8 cellular contexts compared by ENCODE assay signal in the genomic region with DNA sequence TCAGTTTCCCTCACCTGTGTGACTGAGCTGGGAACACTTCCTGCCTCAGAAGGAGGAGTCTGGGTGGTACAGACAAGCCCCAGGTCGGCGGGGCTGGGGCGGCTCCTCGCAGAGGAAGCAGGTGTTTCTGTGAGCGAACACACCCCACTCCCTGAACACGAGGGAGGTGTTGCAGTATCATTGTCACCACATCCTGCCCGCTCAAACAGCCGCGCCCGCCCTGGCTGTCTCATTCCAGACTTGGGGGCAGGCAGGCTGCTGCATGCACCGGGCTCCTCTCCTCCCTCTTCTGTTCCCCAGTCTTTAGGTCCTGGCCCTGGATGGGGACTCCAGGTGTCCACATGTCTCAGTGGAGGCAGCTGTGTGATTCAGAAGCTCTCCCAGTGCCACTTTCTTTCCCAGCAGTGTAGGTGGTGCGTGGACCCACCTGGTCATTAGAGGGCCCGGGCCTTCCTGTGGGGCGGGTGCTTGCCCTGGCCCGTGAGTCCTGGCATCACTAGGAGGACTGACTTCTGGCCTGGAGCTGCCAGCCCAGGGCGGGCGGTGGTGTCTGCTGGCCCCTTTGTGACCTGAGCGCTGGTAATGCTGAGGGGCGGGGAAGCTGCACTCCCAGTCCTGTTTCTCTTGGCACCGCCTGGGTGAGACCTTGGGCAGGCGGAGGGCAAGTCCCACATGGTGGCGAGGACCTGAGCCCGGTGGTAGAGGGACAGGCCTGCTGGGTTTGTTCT. TPM values are rescaled to one million over a fixed set of nuclear protein-coding genes. Genes with fewer than 3 reads are reported as not detected.
DNase-seq lines count a peak whose midpoint lies in the region; ATAC-seq, FAIRE-seq and TF ChIP-seq lines count a peak whose summit lies in the region.

No MANE protein-coding gene starts in this region.

- H4K20me1 ChIP-seq in smooth muscle cell (ENCODE audit: low read depth): peaks cover 71% of the 10 kb centered on the region

- no peak overlapping the region for H2AFZ ChIP-seq in smooth muscle cell (ENCODE audit: low read depth)

- H3K4me1 ChIP-seq in smooth muscle cell (ENCODE audit: low read depth) (no peaks in the 10 kb centered on the region), adrenal gland (replicated peaks in 1 of 2) (peaks cover 0 to 5% of the 10 kb centered on the region in 2 donors)

- 85% methylated on average over 23 of the region's 23 CpGs for WGBS in smooth muscle cell (ENCODE audit: low lambda C conversion rate)
- WGBS in adrenal gland, 4 donors: 68 to 78% (median 73%) methylated on average over 11 to 23 of the region's 23 CpGs

- no peak for TF ChIP-seq POLR2A in adrenal gland (IDR thresholded peaks at IDR 0.05)

- H3K4me2 ChIP-seq in smooth muscle cell: no peak overlapping the region

- intact Hi-C loops in adrenal gland (cut with DNase I): no loop called here

- no peaks in the 10 kb centered on the region for H3K9me3 ChIP-seq in smooth muscle cell (replicated peaks; ENCODE audit: low read depth)
- H3K9me3 ChIP-seq in adrenal gland (replicated peaks in 1 of 3): no peaks in the 10 kb centered on the region

- no peak for TF ChIP-seq CTCF in coronary artery (IDR thresholded peaks at IDR 0.05)
- TF ChIP-seq CTCF in smooth muscle cell (IDR thresholded peaks at IDR 0.05; ENCODE audit: borderline replicate concordance, insufficient read depth, poor library complexity, severe bottlenecking): no peak
- TF ChIP-seq CTCF in adrenal gland (IDR thresholded peaks at IDR 0.05): no peak

- H3K4me3 ChIP-seq in coronary artery (no peak overlapping the region), smooth muscle cell (no peak overlapping the region), adrenal gland (no peak overlapping the region)

- peaks cover 3% of the 10 kb centered on the region for H3F3A ChIP-seq in smooth muscle cell (ENCODE audit: low read depth)

- H3K27me3 ChIP-seq in smooth muscle cell (ENCODE audit: low read depth) (no peaks in the 10 kb centered on the region), adrenal gland (no peaks in the 10 kb centered on the region)

- H3K27ac ChIP-seq in coronary artery: peak overlapping the region; percentile 38 to 79
- H3K27ac ChIP-seq in smooth muscle cell (ENCODE audit: low read depth): peak overlapping the region; percentile 49
- peak overlapping the region in 1 of 5 donors; percentile 17 for H3K27ac ChIP-seq in adrenal gland

- H3K79me2 ChIP-seq in smooth muscle cell (ENCODE audit: low read depth): peaks cover 64% of the 10 kb centered on the region

- H3K36me3 ChIP-seq in smooth muscle cell (ENCODE audit: low read depth): peaks cover 2% of the 10 kb centered on the region
- H3K36me3 ChIP-seq in adrenal gland (replicated peaks in 1 of 2): peaks cover 0 to 15% of the 10 kb centered on the region in 2 donors

- no peak overlapping the region for H3K9ac ChIP-seq in smooth muscle cell (ENCODE audit: low read depth)

- FAIRE-seq in urothelium cell line (lab: Jason Lieb, UNC): no peak

- peak; percentile 62 for DNase-seq in NK-92 treated with Interleukin-12 subunit alpha and Interleukin-12 subunit beta, amount 100 ng/mL, for 24 hours (lab: John Stamatoyannopoulos, UW)
- DNase-seq in NK-92 (lab: John Stamatoyannopoulos, UW; ENCODE audit: unreplicated experiment): no peak
- peak; percentile 52 to 88 (median 75) for DNase-seq in activated CD4-positive, CD25-positive, alpha-beta regulatory T cell (lab: John Stamatoyannopoulos, UW)
- no peak for DNase-seq in coronary artery (ENCODE audit: low spot score)
- no peak for DNase-seq in smooth muscle cell (lab: John Stamatoyannopoulos, UW; ENCODE audit: unreplicated experiment)
- no peak for DNase-seq in urothelium cell line (ENCODE audit: low spot score)
- no peak for DNase-seq in adrenal gland

- ATAC-seq in HG03378 (IDR thresholded peaks at IDR 0.05; ENCODE audit: unreplicated experiment): peak; percentile 60

RNA-seq across cellular contexts. Expression of gene PHYHD1, which starts 18.3 kb away (rescaled TPM):
- total RNA-seq in smooth muscle cell (7.3 and 17.3 TPM in 2 replicates), adrenal gland (10 to 100 TPM; 10.5 to 56.5 (median 30.9) TPM)
- polyA plus RNA-seq in smooth muscle cell (30.5 and 37.6 TPM in 2 replicates), adrenal gland (10 to 100 TPM in 2 of 3 donors, 1 to 10 TPM in 1; 9.1 to 86.6 (median 64.9) TPM)

RNA-seq across cellular contexts. Expression of gene LRRC8A, which starts 20.6 kb away (rescaled TPM):
- total RNA-seq in smooth muscle cell: 44.9 and 50.1 TPM in 2 replicates
- polyA plus RNA-seq in smooth muscle cell: 48.6 and 58.3 TPM in 2 replicates
- 10 to 100 TPM; 29.6 to 88.3 (median 42.8) TPM for total RNA-seq in adrenal gland
- polyA plus RNA-seq in adrenal gland: 10 to 100 TPM in 2 of 3 donors, 1 to 10 TPM in 1; 9.0 to 15.7 (median 13.0) TPM

RNA-seq across cellular contexts. Expression of gene KYAT1, which starts 20.8 kb away (rescaled TPM):
- 3.1 and 10.2 TPM in 2 replicates for total RNA-seq in smooth muscle cell
- polyA plus RNA-seq in smooth muscle cell: 7.7 and 9.3 TPM in 2 replicates
- total RNA-seq in adrenal gland: 10 to 100 TPM in 1 of 8 donors, 1 to 10 TPM in 7; 3.5 to 10.3 (median 8.3) TPM
- 1 to 10 TPM; 3.5 to 9.6 (median 5.8) TPM for polyA plus RNA-seq in adrenal gland

RNA-seq across cellular contexts. Expression of gene DOLK, which starts 44.9 kb away (rescaled TPM):
- total RNA-seq in smooth muscle cell (14.1 and 18.7 TPM in 2 replicates), adrenal gland (10 to 100 TPM; 19.6 to 42.3 (median 29.9) TPM)
- polyA plus RNA-seq in smooth muscle cell (26.2 and 31.3 TPM in 2 replicates), adrenal gland (10 to 100 TPM in 2 of 3 donors, 1 to 10 TPM in 1; 4.6 to 25.3 (median 10.3) TPM)

RNA-seq across cellular contexts. Expression of gene NUP188, which starts 45.0 kb away (rescaled TPM):
- total RNA-seq in smooth muscle cell: 40.9 and 45.8 TPM in 2 replicates
- 27.5 and 31.9 TPM in 2 replicates for polyA plus RNA-seq in smooth muscle cell
- 100 to 1,000 TPM in 1 of 8 donors, 10 to 100 TPM in 7; 20.2 to 122 (median 44.4) TPM for total RNA-seq in adrenal gland
- polyA plus RNA-seq in adrenal gland: 10 to 100 TPM; 26.4 to 32.0 (median 26.4) TPM

Comparison
In these comparisons a context has a peak if more than half of its experiments do, and no peak if none do; other contexts are left out.
1. DNase-seq: peak in NK-92 treated with Interleukin-12 subunit alpha and Interleukin-12 subunit beta, amount 100 ng/mL, for 24 hours (single experiment) and activated CD4-positive, CD25-positive, alpha-beta regulatory T cell (4 of 4); none in NK-92 (single experiment), coronary artery (single experiment), smooth muscle cell (single experiment), urothelium cell line (single experiment) and adrenal gland (0 of 7).